In genomic region chr15:56251315-56252091, GRCh38 we compare ENCODE assay signal across 1 cellular context.
TF ChIP-seq lines count a peak whose summit lies in the region.

No MANE protein-coding gene starts in this region.

TF ChIP-seq in K562, 482 proteins besides CTCF, POLR2A, EP300 and RAD21 (continued from another document and continues in another):
- TF ChIP-seq ZBTB40 (IDR thresholded peaks at IDR 0.05) (peak; percentile 62), ZBTB40 (CRISPR knock-in tag; IDR thresholded peaks at IDR 0.05) (no peak), ZFPM2 (CRISPR knock-in tag; IDR thresholded peaks at IDR 0.05) (no peak), HES1 (IDR thresholded peaks at IDR 0.05; ENCODE audit: low read depth) (peak; percentile 75), ZNF445 (CRISPR knock-in tag; IDR thresholded peaks at IDR 0.05; ENCODE audit: low read depth) (no peak), ZNF124 (CRISPR knock-in tag; IDR thresholded peaks at IDR 0.05) (no peak), ZBTB11 (CRISPR knock-in tag; IDR thresholded peaks at IDR 0.05) (peak in 1 of 3 experiments; percentile 60; a peak in 1 of 6 replicates), CCAR2 (IDR thresholded peaks at IDR 0.05; ENCODE audit: low read depth, low read length) (no peak), ZNF583 (CRISPR knock-in tag; IDR thresholded peaks at IDR 0.05) (peak; percentile 38; the same call in 1 of the 2 replicates), TRIM24 (IDR thresholded peaks at IDR 0.05) (peak; percentile 46 to 82; a peak in 2 of 4 replicates), VEZF1 (CRISPR knock-in tag; IDR thresholded peaks at IDR 0.05) (peak; percentile 56; the same call in 1 of the 2 replicates), LEF1 (IDR thresholded peaks at IDR 0.05) (peak; percentile 85), GATA2 (CRISPR knock-in tag; IDR thresholded peaks at IDR 0.05) (peak; percentile 29; the same call in 1 of the 2 replicates), JUN (IDR thresholded peaks at IDR 0.05; ENCODE audit: borderline replicate concordance, low read depth, low read length) (no peak), JUN (CRISPR knock-in tag; IDR thresholded peaks at IDR 0.05; ENCODE audit: borderline replicate concordance) (no peak), ARNT (IDR thresholded peaks at IDR 0.05) (peak; percentile 70 to 71; a peak in 2 of 4 replicates), ZEB2 (IDR thresholded peaks at IDR 0.05) (peak; percentile 91), PATZ1 (CRISPR knock-in tag; IDR thresholded peaks at IDR 0.05; ENCODE audit: borderline replicate concordance) (no peak), EHMT2 (IDR thresholded peaks at IDR 0.05) (peak; percentile 68; the same call in 1 of the 2 replicates), MAFF (IDR thresholded peaks at IDR 0.05; ENCODE audit: low read length) (peak; percentile 80; the same call in 1 of the 2 replicates), ZBTB12 (CRISPR knock-in tag; IDR thresholded peaks at IDR 0.05) (no peak), E2F6 (IDR thresholded peaks at IDR 0.05; ENCODE audit: borderline replicate concordance in 1 of 2, extremely low read depth in 1 of 2, insufficient read depth in 1 of 2, insufficient read length in 1 of 2, low read depth in 1 of 2, low read length in 1 of 2, poor library complexity in 1 of 2, severe bottlenecking in 1 of 2) (no peak), MAFG (tag; conservative IDR thresholded peaks at IDR 0.05) (peak; percentile 97), BRD9 (IDR thresholded peaks at IDR 0.05; ENCODE audit: low read depth, partially characterized antibody) (peak; percentile 44), DPF2 (IDR thresholded peaks at IDR 0.05) (peak; percentile 98), MECOM (CRISPR knock-in tag; IDR thresholded peaks at IDR 0.05) (peak; percentile 99), PTTG1 (tag; IDR thresholded peaks at IDR 0.05; ENCODE audit: low read depth) (no peak), TCF3 (CRISPR knock-in tag; IDR thresholded peaks at IDR 0.05) (peak; percentile 71), SREBF1 (IDR thresholded peaks at IDR 0.05; ENCODE audit: borderline replicate concordance, low read depth, low read length) (no peak), NBN (IDR thresholded peaks at IDR 0.05; ENCODE audit: low read depth) (peak; percentile 76), PHB (CRISPR knock-in tag; IDR thresholded peaks at IDR 0.05) (no peak), ZNF76 (CRISPR knock-in tag; IDR thresholded peaks at IDR 0.05; ENCODE audit: borderline replicate concordance) (no peak), ZNF655 (CRISPR knock-in tag; IDR thresholded peaks at IDR 0.05) (no peak), E2F8 (IDR thresholded peaks at IDR 0.05; ENCODE audit: low read depth, partially characterized antibody) (peak; percentile 55), RNF2 (IDR thresholded peaks at IDR 0.05) (peak; percentile 38; the same call in 1 of the 2 replicates), ZFP36 (IDR thresholded peaks at IDR 0.05; ENCODE audit: low read depth, low read length, partially characterized antibody) (no peak), SMARCA4 (IDR thresholded peaks at IDR 0.05) (peak; percentile 96)
